Comparison of ENCODE assay signal across 37 cellular contexts in genomic region chr11:7303146-7303545, GRCh38. TPM values are rescaled to one million over a fixed set of nuclear protein-coding genes. Genes with fewer than 3 reads are reported as not detected.
"Had no signal": no experiment of that assay in that cellular context is flagged by ENCODE, and none has a peak within 500 bp of the region (broad histone marks: within the 10 kb centered on the region; RNA-seq: fewer than 3 reads in every experiment).

No MANE protein-coding gene starts in this region.

- H3K9ac ChIP-seq: KMS-11 had no signal

- H3K36me3 ChIP-seq: MG63 had no signal

- DNase-seq: Karpas-422, Kasumi-1, MG63, MM.1S, MV-4-11, NCI-H1048, NCI-H1092, NCI-H1092 treated with DMSO at 0.1 percent for 48 hours, NCI-H1105, NCI-H1105 treated with DMSO at 0.1 percent for 48 hours, NCI-H1417, NCI-H1417 treated with DMSO at 0.1 percent for 48 hours, NCI-H1436, NCI-H1436 treated with DMSO at 0.1 percent for 48 hours, NCI-H146, NCI-H1694, NCI-H1694 treated with DMSO at 0.1 percent for 48 hours, NCI-H187, NCI-H187 treated with DMSO at 0.1 percent for 48 hours, NCI-H1930, NCI-H2029, NCI-H2029 treated with DMSO at 0.1 percent for 48 hours, NCI-H2081, NCI-H2081 treated with DMSO at 0.1 percent for 48 hours, NCI-H2107, NCI-H2171, NCI-H2171 treated with DMSO at 0.1 percent for 48 hours, NCI-H2227 treated with DMSO at 0.1 percent for 48 hours, NCI-H226, NCI-H345, NCI-H446, NCI-H446 treated with DMSO at 0.1 percent for 48 hours, NCI-H510A had no signal

- H3K4me2 ChIP-seq: KMS-11 had no signal

- H3K27me3 ChIP-seq: MG63 had no signal

- H3K9me3 ChIP-seq: MG63 had no signal

- H3K4me3 ChIP-seq: MG63 had no signal

- H3K27ac ChIP-seq: KMS-11 had no signal

RNA-seq across cellular contexts. Expression of gene SYT9, which starts 51.4 kb away (rescaled TPM):
- total RNA-seq: LHCN-M2, MCF 10A, NCI-H460 had no signal
